Comparison of ENCODE assay signal across 8 cellular contexts in genomic region chr7:131105803-131106680, GRCh38.
A peak's percentile ranks its signal among the peaks of the same experiment; 100 is the strongest.
DNase-seq lines count a peak whose midpoint lies in the region; ATAC-seq and TF ChIP-seq lines count a peak whose summit lies in the region.

No MANE protein-coding gene starts in this region.

- peak; percentile 66 for DNase-seq in ELF-1 (ENCODE audit: low read depth, low spot score)
- peak; percentile 86 for DNase-seq in Karpas-422
- DNase-seq in T-helper 1 cell: peak; percentile 72 to 91 (median 80)
- DNase-seq in anterior cingulate cortex (lab: John Stamatoyannopoulos, UW): peak in 56 of 58 donors; percentile 22 to 95 (median 80)
- peak; percentile 87 for DNase-seq in hepatocyte (ENCODE audit: low spot score)
- DNase-seq in retinal pigment epithelial cell (ENCODE audit: low read depth): no peak
- DNase-seq in NCI-H510A treated with DMSO at 0.1 percent for 48 hours (lab: John Stamatoyannopoulos, UW): no peak

- peaks cover 21% of the 10 kb centered on the region for H3K36me3 ChIP-seq in Karpas-422 (ENCODE audit: insufficient read depth, low read length)
- no peaks in the 10 kb centered on the region for H3K36me3 ChIP-seq in hepatocyte (replicated peaks; ENCODE audit: insufficient read depth, low read depth)

- H3K4me2 ChIP-seq in Karpas-422 (ENCODE audit: low read depth, low read length, poor library complexity, severe bottlenecking): peak overlapping the region; percentile 91
- peak overlapping the region; percentile 99 for H3K4me2 ChIP-seq in hepatocyte

- peaks cover 81% of the 10 kb centered on the region for H3K79me2 ChIP-seq in Karpas-422 (ENCODE audit: low read length)
- H3K79me2 ChIP-seq in hepatocyte: peaks cover 33% of the 10 kb centered on the region

- no peak for TF ChIP-seq CTCF in hepatocyte (IDR thresholded peaks at IDR 0.05; ENCODE audit: poor library complexity)
- TF ChIP-seq CTCF in retinal pigment epithelial cell (conservative IDR thresholded peaks at IDR 0.05; ENCODE audit: low read depth, low read length): no peak

- H4K20me1 ChIP-seq in Karpas-422 (ENCODE audit: insufficient read depth, low read depth, low read length): no peaks in the 10 kb centered on the region
- H4K20me1 ChIP-seq in hepatocyte (ENCODE audit: insufficient read depth, poor library complexity, severe bottlenecking): no peaks in the 10 kb centered on the region

- peak overlapping the region; percentile 90 for H3K9ac ChIP-seq in Karpas-422 (ENCODE audit: low read length)

- ATAC-seq in GM21723 (IDR thresholded peaks at IDR 0.05; ENCODE audit: unreplicated experiment): peak; percentile 34

- H3K27me3 ChIP-seq in Karpas-422 (ENCODE audit: low read length) (no peaks in the 10 kb centered on the region), hepatocyte (peaks cover 39% of the 10 kb centered on the region)

- H3K4me1 ChIP-seq in Karpas-422 (ENCODE audit: low read length): peaks cover 61% of the 10 kb centered on the region
- H3K4me1 ChIP-seq in hepatocyte (ENCODE audit: insufficient read depth): peaks cover 23% of the 10 kb centered on the region

- H3K9me2 ChIP-seq in Karpas-422 (replicated peaks; ENCODE audit: insufficient read depth, low read length) (no peaks in the 10 kb centered on the region), hepatocyte (replicated peaks; ENCODE audit: insufficient read depth) (no peaks in the 10 kb centered on the region)

- H2AFZ ChIP-seq in Karpas-422 (ENCODE audit: low read length): no peak overlapping the region
- H2AFZ ChIP-seq in hepatocyte: peak overlapping the region; percentile 65

- H3K27ac ChIP-seq in Karpas-422 (ENCODE audit: low read length) (peak overlapping the region; percentile 93), hepatocyte (peak overlapping the region; percentile 85)

- H3K4me3 ChIP-seq in Karpas-422 (ENCODE audit: low read length) (peak overlapping the region; percentile 77), hepatocyte (peak overlapping the region; percentile 88), retinal pigment epithelial cell (ENCODE audit: low read length) (peak overlapping the region; percentile 91)

- WGBS in hepatocyte (ENCODE audit: low lambda C conversion rate, missing lambda C conversion rate): 0% methylated on average over 53 of the region's 108 CpGs

- H3K9me3 ChIP-seq in Karpas-422 (ENCODE audit: low read length) (no peaks in the 10 kb centered on the region), hepatocyte (ENCODE audit: low read depth) (no peaks in the 10 kb centered on the region)

Comparison
In these comparisons a context has a peak if more than half of its experiments do, and no peak if none do; other contexts are left out.
1. DNase-seq: peak in ELF-1 (single experiment), Karpas-422 (single experiment), T-helper 1 cell (5 of 5), anterior cingulate cortex (56 of 58) and hepatocyte (single experiment); none in retinal pigment epithelial cell (single experiment) and NCI-H510A treated with DMSO at 0.1 percent for 48 hours (single experiment).
2. Peak in every context shown above with its lines, with median percentiles within 50 percentile points of each other: H3K4me3 ChIP-seq.